Comparison of ENCODE assay signal across 31 cellular contexts in the genomic region with DNA sequence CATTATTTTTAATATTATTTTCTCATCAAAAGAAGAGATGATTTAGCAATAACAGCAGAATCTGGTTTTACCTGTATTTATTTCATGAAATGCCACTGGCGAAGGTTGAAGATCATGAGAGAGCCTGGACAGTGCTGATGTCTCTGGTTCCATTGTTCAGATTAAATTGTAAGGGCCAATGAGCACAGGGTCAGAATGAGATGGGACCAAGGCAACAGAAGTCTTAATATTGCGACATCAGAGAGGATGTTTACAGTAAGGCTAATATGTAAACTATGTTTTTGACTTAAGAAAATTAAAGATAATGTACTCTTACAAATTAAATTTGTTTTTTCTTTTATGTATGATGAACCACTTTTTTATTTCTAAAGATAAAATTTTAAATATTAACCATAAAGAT. TPM values are rescaled to one million over a fixed set of nuclear protein-coding genes. Genes with fewer than 3 reads are reported as not detected.
"Had no signal": no experiment of that assay in that cellular context is flagged by ENCODE, and none has a peak within 500 bp of the region (broad histone marks: within the 10 kb centered on the region; RNA-seq: fewer than 3 reads in every experiment).

No MANE protein-coding gene starts in this region.

- H3K4me1 Mint-ChIP-seq: activated naive CD4-positive, alpha-beta T cell treated with anti-CD3 and anti-CD28 coated beads, Interleukin-2, amount 10 ng/mL, durations not matched to agents 7 days and 5 days; endodermal cell; naive B cell; neural crest cell; stimulated activated effector memory CD8-positive, alpha-beta T cell treated with anti-CD3 and anti-CD28 coated beads, Interleukin-12 subunit alpha, Interleukin-12 subunit beta, amount 100 ng/mL, for 72 hours had no signal

- H3K4me3 Mint-ChIP-seq: activated CD4-positive, alpha-beta memory T cell treated with anti-CD3 and anti-CD28 coated beads for 36 hours; activated CD4-positive, alpha-beta T cell treated with anti-CD3 and anti-CD28 coated beads, Interleukin-2, amount 10 ng/mL, durations not matched to agents 24 days and 14 days; activated naive CD4-positive, alpha-beta T cell treated with anti-CD3 and anti-CD28 coated beads, Interleukin-2, amount 10 ng/mL, durations not matched to agents 7 days and 5 days; activated T-helper 1 cell treated with anti-CD3 and anti-CD28 coated beads, Interleukin-12 subunit alpha, Interleukin-12 subunit beta, Interleukin-2, Interleukin-4 antibody, amounts not matched to agents 30 ng/mL and 10 ng/mL and 1 ng/mL, durations not matched to agents 14 hours and 24 hours and 36 hours; dendritic cell treated with granulocyte-macrophage colony-stimulating factor and Interleukin-4, amounts not matched to agents 40 ng/mL and 50 ng/mL, for 4 days; endodermal cell; naive B cell; neural crest cell; stimulated activated effector memory CD8-positive, alpha-beta T cell treated with anti-CD3 and anti-CD28 coated beads, Interleukin-12 subunit alpha, Interleukin-12 subunit beta, amount 100 ng/mL, for 72 hours; stimulated activated naive CD8-positive, alpha-beta T cell treated with anti-CD3 and anti-CD28 coated beads, Interleukin-15, Interleukin-2, amounts not matched to agents 100 ng/mL and 50 ng/mL, for 24 hours; T-helper 1 cell treated with Interleukin-12 subunit alpha and Interleukin-12 subunit beta and Interleukin-4 antibody, amounts not matched to agents 30 μg/mL and 1 μg/mL, for 36 hours had no signal

- H3K36me3 Mint-ChIP-seq: activated CD4-positive, alpha-beta memory T cell treated with anti-CD3 and anti-CD28 coated beads for 36 hours; activated naive CD4-positive, alpha-beta T cell treated with anti-CD3 and anti-CD28 coated beads, Interleukin-2, amount 10 ng/mL, durations not matched to agents 7 days and 5 days had no signal

- H3K27ac ChIP-seq: foreskin keratinocyte, heart right ventricle, skin epidermis, thoracic aorta, vagina had no signal

- DNase-seq: activated CD4-positive, alpha-beta memory T cell treated with anti-CD3 and anti-CD28 coated beads for 36 hours; activated CD4-positive, alpha-beta T cell treated with anti-CD3 and anti-CD28 coated beads, Interleukin-2, amount 10 ng/mL, durations not matched to agents 24 days and 14 days; activated CD4-positive, CD25-positive, alpha-beta regulatory T cell treated with anti-CD3 and anti-CD28 coated beads, Interleukin-2, amount 50 U/mL, for 72 hours; activated CD8-positive, alpha-beta memory T cell treated with anti-CD3 and anti-CD28 coated beads, Interleukin-2, amount 50 U/mL, for 4 hours; activated effector memory CD4-positive, alpha-beta T cell treated with anti-CD3 and anti-CD28 coated beads, Interleukin-2, amount 50 U/mL, for 16 hours; activated naive CD4-positive, alpha-beta T cell treated with anti-CD3 and anti-CD28 coated beads, Interleukin-2, amount 10 ng/mL, durations not matched to agents 7 days and 5 days; activated T-cell treated with anti-CD3 and anti-CD28 coated beads, Interleukin-2, amount 50 U/mL, for 1 hour; amygdala; caudate nucleus; endodermal cell; foreskin keratinocyte; heart right ventricle; left ventricle myocardium superior; naive B cell; nucleus accumbens; posterior cingulate gyrus; stimulated activated CD4-positive, alpha-beta T cell treated with anti-CD3 and anti-CD28 coated beads, Interleukin-4, amount 100 ng/mL, for 24 hours; SW 1271; T1000; trophoblast cell had no signal

- H3K27me3 ChIP-seq: foreskin keratinocyte, heart right ventricle, vagina had no signal

- H3K27me3 Mint-ChIP-seq: dendritic cell treated with granulocyte-macrophage colony-stimulating factor and Interleukin-4, amounts not matched to agents 40 ng/mL and 50 ng/mL, for 4 days; stimulated activated naive CD8-positive, alpha-beta T cell treated with anti-CD3 and anti-CD28 coated beads, Interleukin-15, Interleukin-2, amounts not matched to agents 100 ng/mL and 50 ng/mL, for 24 hours had no signal

- H3K4me3 ChIP-seq: heart right ventricle, skin epidermis, thoracic aorta, vagina had no signal

- H3K4me1 ChIP-seq: foreskin keratinocyte, heart right ventricle, vagina had no signal

- ATAC-seq: esophagus mucosa; foreskin keratinocyte; heart right ventricle; left ventricle myocardium superior; sciatic nerve; stimulated activated effector memory CD8-positive, alpha-beta T cell treated with anti-CD3 and anti-CD28 coated beads, Interleukin-12 subunit alpha, Interleukin-12 subunit beta, amount 100 ng/mL, for 72 hours had no signal

- H3K36me3 ChIP-seq: heart right ventricle, thoracic aorta, vagina had no signal

- H3K27ac Mint-ChIP-seq: activated CD4-positive, alpha-beta memory T cell treated with anti-CD3 and anti-CD28 coated beads for 36 hours; activated CD4-positive, alpha-beta T cell treated with anti-CD3 and anti-CD28 coated beads, Interleukin-2, amount 10 ng/mL, durations not matched to agents 24 days and 14 days; activated naive CD4-positive, alpha-beta T cell treated with anti-CD3 and anti-CD28 coated beads, Interleukin-2, amount 10 ng/mL, durations not matched to agents 7 days and 5 days; activated T-helper 1 cell treated with anti-CD3 and anti-CD28 coated beads, Interleukin-12 subunit alpha, Interleukin-12 subunit beta, Interleukin-2, Interleukin-4 antibody, amounts not matched to agents 30 ng/mL and 10 ng/mL and 1 ng/mL, durations not matched to agents 14 hours and 24 hours and 36 hours; dendritic cell treated with granulocyte-macrophage colony-stimulating factor and Interleukin-4, amounts not matched to agents 40 ng/mL and 50 ng/mL, for 4 days; endodermal cell; naive B cell; stimulated activated effector memory CD8-positive, alpha-beta T cell treated with anti-CD3 and anti-CD28 coated beads, Interleukin-12 subunit alpha, Interleukin-12 subunit beta, amount 100 ng/mL, for 72 hours; stimulated activated naive CD8-positive, alpha-beta T cell treated with anti-CD3 and anti-CD28 coated beads, Interleukin-15, Interleukin-2, amounts not matched to agents 100 ng/mL and 50 ng/mL, for 24 hours; T-helper 1 cell treated with Interleukin-12 subunit alpha and Interleukin-12 subunit beta and Interleukin-4 antibody, amounts not matched to agents 30 μg/mL and 1 μg/mL, for 36 hours had no signal

- H3K9me3 Mint-ChIP-seq: activated CD4-positive, alpha-beta memory T cell treated with anti-CD3 and anti-CD28 coated beads for 36 hours; activated CD4-positive, alpha-beta T cell treated with anti-CD3 and anti-CD28 coated beads, Interleukin-2, amount 10 ng/mL, durations not matched to agents 24 days and 14 days; activated naive CD4-positive, alpha-beta T cell treated with anti-CD3 and anti-CD28 coated beads, Interleukin-2, amount 10 ng/mL, durations not matched to agents 7 days and 5 days; activated T-helper 1 cell treated with anti-CD3 and anti-CD28 coated beads, Interleukin-12 subunit alpha, Interleukin-12 subunit beta, Interleukin-2, Interleukin-4 antibody, amounts not matched to agents 30 ng/mL and 10 ng/mL and 1 ng/mL, durations not matched to agents 14 hours and 24 hours and 36 hours; dendritic cell treated with granulocyte-macrophage colony-stimulating factor and Interleukin-4, amounts not matched to agents 40 ng/mL and 50 ng/mL, for 4 days; stimulated activated effector memory CD8-positive, alpha-beta T cell treated with anti-CD3 and anti-CD28 coated beads, Interleukin-12 subunit alpha, Interleukin-12 subunit beta, amount 100 ng/mL, for 72 hours; stimulated activated naive CD8-positive, alpha-beta T cell treated with anti-CD3 and anti-CD28 coated beads, Interleukin-15, Interleukin-2, amounts not matched to agents 100 ng/mL and 50 ng/mL, for 24 hours; T-helper 1 cell treated with Interleukin-12 subunit alpha and Interleukin-12 subunit beta and Interleukin-4 antibody, amounts not matched to agents 30 μg/mL and 1 μg/mL, for 36 hours had no signal

- H3K9me3 ChIP-seq: heart right ventricle, thoracic aorta, vagina had no signal

RNA-seq across cellular contexts. Expression of gene KLRD1, which starts 35.2 kb away (rescaled TPM):
- total RNA-seq: esophagus mucosa, foreskin keratinocyte had no signal
- polyA plus RNA-seq: foreskin keratinocyte had no signal
